Comparison of ENCODE assay signal across 1 cellular context in genomic region chr10:98265403-98266378, GRCh38.
TF ChIP-seq lines count a peak whose summit lies in the region.

No MANE protein-coding gene starts in this region.

TF ChIP-seq in H1, 55 proteins besides CTCF, POLR2A, EP300 and RAD21 (continued from another document):
- no peak for TF ChIP-seq POLR2AphosphoS5 (IDR thresholded peaks at IDR 0.05; ENCODE audit: low read depth, low read length)
- TF ChIP-seq KDM1A (IDR thresholded peaks at IDR 0.05; ENCODE audit: borderline replicate concordance, low read length): no peak
- TF ChIP-seq, protein P1, sequence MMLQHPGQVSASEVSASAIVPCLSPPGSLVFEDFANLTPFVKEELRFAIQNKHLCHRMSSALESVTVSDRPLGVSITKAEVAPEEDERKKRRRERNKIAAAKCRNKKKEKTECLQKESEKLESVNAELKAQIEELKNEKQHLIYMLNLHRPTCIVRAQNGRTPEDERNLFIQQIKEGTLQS (IDR thresholded peaks at IDR 0.05; ENCODE audit: insufficient read depth, low read depth, low read length): no peak
- TF ChIP-seq MAFK (IDR thresholded peaks at IDR 0.05; ENCODE audit: low read depth, low read length): no peak
- no peak for TF ChIP-seq RBBP5 (IDR thresholded peaks at IDR 0.05; ENCODE audit: borderline replicate concordance, low read depth, low read length)
- no peak for TF ChIP-seq ZNF274 (IDR thresholded peaks at IDR 0.05; ENCODE audit: borderline replicate concordance, extremely low read depth, low read length)
- no peak for TF ChIP-seq ATF2 (IDR thresholded peaks at IDR 0.05; ENCODE audit: low read length)
- no peak for TF ChIP-seq TBP (IDR thresholded peaks at IDR 0.05; ENCODE audit: low read depth, low read length)
- TF ChIP-seq CTBP2 (IDR thresholded peaks at IDR 0.05; ENCODE audit: borderline replicate concordance, insufficient read depth, insufficient read length, low read length): no peak
- TF ChIP-seq NANOG (IDR thresholded peaks at IDR 0.05; ENCODE audit: insufficient read depth, low read depth, low read length, poor library complexity, severe bottlenecking): no peak
